Comparison of ENCODE assay signal across 8 cellular contexts in genomic region chr12:48119834-48120195, GRCh38. TPM values are rescaled to one million over a fixed set of nuclear protein-coding genes. Genes with fewer than 3 reads are reported as not detected.
DNase-seq lines count a peak whose midpoint lies in the region; ATAC-seq, FAIRE-seq and TF ChIP-seq lines count a peak whose summit lies in the region.

No MANE protein-coding gene starts in this region.

- H3K4me3 Mint-ChIP-seq in CD4-positive, CD25-positive, alpha-beta regulatory T cell: peak overlapping the region; percentile 88 to 98 (median 98)
- peak overlapping the region; percentile 97 for H3K4me3 Mint-ChIP-seq in nephron progenitor cell

- H3K9me2 ChIP-seq in Karpas-422 (replicated peaks; ENCODE audit: insufficient read depth, low read length): no peaks in the 10 kb centered on the region

- peaks cover 18 to 28% (median 20%) of the 10 kb centered on the region in 4 donors for H3K4me1 Mint-ChIP-seq in CD4-positive, CD25-positive, alpha-beta regulatory T cell
- peaks cover 46% of the 10 kb centered on the region for H3K4me1 Mint-ChIP-seq in nephron progenitor cell

- ATAC-seq in CD4-positive, CD25-positive, alpha-beta regulatory T cell (ENCODE audit: low read depth in 2 of 2): no peak
- no peak for ATAC-seq in left colon

- H3K9me3 ChIP-seq in CD4-positive, CD25-positive, alpha-beta regulatory T cell (ENCODE audit: control insufficient read depth in 2 of 2, low read length in 2 of 2): no peaks in the 10 kb centered on the region
- no peaks in the 10 kb centered on the region for H3K9me3 ChIP-seq in Karpas-422 (ENCODE audit: low read length)
- H3K9me3 ChIP-seq in duodenal mucosa (ENCODE audit: control insufficient read depth in 1 of 2, low read length in 2 of 2): no peaks in the 10 kb centered on the region

- no peak for TF ChIP-seq POLR2A in GM12892 (IDR thresholded peaks at IDR 0.05; ENCODE audit: low read depth, low read length)

- peaks cover 58% of the 10 kb centered on the region for H3K79me2 ChIP-seq in Karpas-422 (ENCODE audit: low read length)

- peak overlapping the region; percentile 77 for H3K4me3 ChIP-seq in CD4-positive, CD25-positive, alpha-beta regulatory T cell (ENCODE audit: low read depth, low read length)
- H3K4me3 ChIP-seq in Karpas-422 (ENCODE audit: low read length) (peak overlapping the region; percentile 75), duodenal mucosa (ENCODE audit: low read depth in 1 of 2, low read length in 2 of 2) (peak overlapping the region; percentile 90 to 91)

- TF ChIP-seq CTCF in nephron progenitor cell (IDR thresholded peaks at IDR 0.05): no peak

- peaks cover 3% of the 10 kb centered on the region for H3K27me3 ChIP-seq in CD4-positive, CD25-positive, alpha-beta regulatory T cell (ENCODE audit: control insufficient read depth, insufficient read depth, low read length)
- H3K27me3 ChIP-seq in Karpas-422 (ENCODE audit: low read length) (no peaks in the 10 kb centered on the region), duodenal mucosa (ENCODE audit: control insufficient read depth in 1 of 2, insufficient read depth in 2 of 2, low read length in 2 of 2) (no peaks in the 10 kb centered on the region)

- peaks cover 16% of the 10 kb centered on the region for H3K27me3 Mint-ChIP-seq in CD4-positive, CD25-positive, alpha-beta regulatory T cell
- H3K27me3 Mint-ChIP-seq in nephron progenitor cell (ENCODE audit: low read depth, poor library complexity): peaks cover 5% of the 10 kb centered on the region

- H3K36me3 ChIP-seq in CD4-positive, CD25-positive, alpha-beta regulatory T cell (ENCODE audit: control insufficient read depth, insufficient read depth, low read length): peaks cover 5% of the 10 kb centered on the region
- H3K36me3 ChIP-seq in Karpas-422 (ENCODE audit: insufficient read depth, low read length) (peaks cover 34% of the 10 kb centered on the region), duodenal mucosa (ENCODE audit: control insufficient read depth in 1 of 2, insufficient read depth in 2 of 2, low read length in 2 of 2) (peaks cover 0 to 4% of the 10 kb centered on the region in 2 donors)

- no peak for DNase-seq in CD4-positive, CD25-positive, alpha-beta regulatory T cell
- DNase-seq in Karpas-422 (no peak), nephron progenitor cell (no peak), left colon (no peak), mucosa of gallbladder (ENCODE audit: low spot score) (no peak), GM12892 (ENCODE audit: insufficient read length) (no peak)
- no peak for DNase-seq in stimulated activated CD4-positive, alpha-beta T cell treated with anti-CD3 and anti-CD28 coated beads, Interleukin-4, amount 100 ng/mL, for 24 hours

- peaks cover 9% of the 10 kb centered on the region for H3K4me1 ChIP-seq in CD4-positive, CD25-positive, alpha-beta regulatory T cell (ENCODE audit: control insufficient read depth, insufficient read depth, low read length, poor library complexity, severe bottlenecking)
- H3K4me1 ChIP-seq in Karpas-422 (ENCODE audit: low read length): peaks cover 38% of the 10 kb centered on the region
- peaks cover 19 to 24% of the 10 kb centered on the region in 2 donors for H3K4me1 ChIP-seq in duodenal mucosa (ENCODE audit: control insufficient read depth in 1 of 2, insufficient read depth in 2 of 2, low read length in 2 of 2)

- no peak overlapping the region for H2AFZ ChIP-seq in Karpas-422 (ENCODE audit: low read length)

- no peak for FAIRE-seq in GM12892 (lab: Jason Lieb, UNC)

- no peaks in the 10 kb centered on the region for H4K20me1 ChIP-seq in Karpas-422 (ENCODE audit: insufficient read depth, low read depth, low read length)

- peak overlapping the region; percentile 74 for H3K4me2 ChIP-seq in Karpas-422 (ENCODE audit: low read depth, low read length, poor library complexity, severe bottlenecking)

- H3K27ac ChIP-seq in CD4-positive, CD25-positive, alpha-beta regulatory T cell (ENCODE audit: insufficient read depth, low read length, poor library complexity, severe bottlenecking): no peak overlapping the region
- H3K27ac ChIP-seq in Karpas-422 (ENCODE audit: low read length) (peak overlapping the region; percentile 83), duodenal mucosa (ENCODE audit: low read depth, low read length) (no peak overlapping the region)

- intact Hi-C loops in left colon (cut with DNase I, micrococcal nuclease): no loop called here

- peaks cover 10% of the 10 kb centered on the region for H3K36me3 Mint-ChIP-seq in CD4-positive, CD25-positive, alpha-beta regulatory T cell
- peaks cover 28% of the 10 kb centered on the region for H3K36me3 Mint-ChIP-seq in nephron progenitor cell (ENCODE audit: low read depth)

- H3K9ac ChIP-seq in Karpas-422 (ENCODE audit: low read length): peak overlapping the region; percentile 93
- peak overlapping the region in 1 of 2 donors; percentile 34 for H3K9ac ChIP-seq in duodenal mucosa (ENCODE audit: low read depth in 1 of 2, low read length in 2 of 2)

- peak overlapping the region in 2 of 3 donors; percentile 82 to 92 for H3K27ac Mint-ChIP-seq in CD4-positive, CD25-positive, alpha-beta regulatory T cell
- no peak overlapping the region for H3K27ac Mint-ChIP-seq in nephron progenitor cell

- no peaks in the 10 kb centered on the region for H3K9me3 Mint-ChIP-seq in CD4-positive, CD25-positive, alpha-beta regulatory T cell
- no peaks in the 10 kb centered on the region for H3K9me3 Mint-ChIP-seq in nephron progenitor cell

RNA-seq across cellular contexts. Expression of gene PFKM, which starts 0.7 kb away (rescaled TPM):
- 13.6 TPM for total RNA-seq in CD4-positive, CD25-positive, alpha-beta regulatory T cell
- polyA plus RNA-seq in CD4-positive, CD25-positive, alpha-beta regulatory T cell: 1 to 10 TPM; 4.6 to 6.4 (median 5.4) TPM
- 71.4 and 96.7 TPM in 2 replicates for total RNA-seq in Karpas-422 (2014; rRNA removed; shearing (Covaris generic); ENCODE audit: low replicate concordance)
- total RNA-seq in left colon: 10 to 100 TPM; 48.1 to 49.6 TPM
- 103 TPM for total RNA-seq in mucosa of gallbladder
- 93.9 TPM for polyA plus RNA-seq in GM12892 (2012; ENCODE audit: missing spikeins)

RNA-seq across cellular contexts. Expression of gene SENP1, which starts 13.9 kb away (rescaled TPM):
- 25.1 TPM for total RNA-seq in CD4-positive, CD25-positive, alpha-beta regulatory T cell
- 10 to 100 TPM; 10.7 to 14.6 (median 12.0) TPM for polyA plus RNA-seq in CD4-positive, CD25-positive, alpha-beta regulatory T cell
- 20.1 and 44.5 TPM in 2 replicates for total RNA-seq in Karpas-422 (2014; rRNA removed; shearing (Covaris generic); ENCODE audit: low replicate concordance)
- total RNA-seq in left colon: 10 to 100 TPM; 12.1 to 14.4 TPM
- total RNA-seq in mucosa of gallbladder: 11.8 TPM
- 15.6 TPM for polyA plus RNA-seq in GM12892 (2012; ENCODE audit: missing spikeins)

RNA-seq across cellular contexts. Expression of gene ASB8, which starts 37.5 kb away (rescaled TPM):
- 46.6 TPM for total RNA-seq in CD4-positive, CD25-positive, alpha-beta regulatory T cell
- polyA plus RNA-seq in CD4-positive, CD25-positive, alpha-beta regulatory T cell: 100 to 1,000 TPM in 1 of 4 donors, 10 to 100 TPM in 3; 73.2 to 121 (median 90.0) TPM
- total RNA-seq in Karpas-422 (2014; rRNA removed; shearing (Covaris generic); ENCODE audit: low replicate concordance): 22.2 and 42.7 TPM in 2 replicates
- 10 to 100 TPM; 47.9 to 49.0 TPM for total RNA-seq in left colon
- total RNA-seq in mucosa of gallbladder: 39.5 TPM
- 24.3 TPM for polyA plus RNA-seq in GM12892 (2012; ENCODE audit: missing spikeins)
